In the genomic region with DNA sequence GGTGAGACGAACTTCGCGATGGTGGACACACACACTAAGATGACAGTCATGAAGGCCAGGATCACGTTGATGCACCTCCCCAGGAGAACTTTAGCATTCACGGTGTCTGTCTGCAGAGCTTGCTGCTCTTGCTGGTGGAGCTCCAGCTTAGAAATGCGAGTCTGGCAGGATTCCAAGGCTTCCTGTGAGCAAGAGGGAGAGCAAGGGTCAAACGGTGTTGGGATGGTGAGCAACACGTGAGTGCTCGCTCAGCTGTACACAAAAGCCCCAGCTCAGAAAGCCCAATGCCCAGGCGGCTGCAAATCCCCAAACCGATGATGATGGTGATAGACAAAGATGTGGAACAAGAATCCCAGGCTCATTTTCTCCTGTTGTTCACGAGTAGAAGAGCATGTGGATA, we compare ENCODE assay signal across 1 cellular context.
TF ChIP-seq lines count a peak whose summit lies in the region.

No MANE protein-coding gene starts in this region.

TF ChIP-seq in HepG2, 621 proteins besides CTCF, POLR2A, EP300 and RAD21 (continued from another document and continues in another):
- TF ChIP-seq, protein P1, sequence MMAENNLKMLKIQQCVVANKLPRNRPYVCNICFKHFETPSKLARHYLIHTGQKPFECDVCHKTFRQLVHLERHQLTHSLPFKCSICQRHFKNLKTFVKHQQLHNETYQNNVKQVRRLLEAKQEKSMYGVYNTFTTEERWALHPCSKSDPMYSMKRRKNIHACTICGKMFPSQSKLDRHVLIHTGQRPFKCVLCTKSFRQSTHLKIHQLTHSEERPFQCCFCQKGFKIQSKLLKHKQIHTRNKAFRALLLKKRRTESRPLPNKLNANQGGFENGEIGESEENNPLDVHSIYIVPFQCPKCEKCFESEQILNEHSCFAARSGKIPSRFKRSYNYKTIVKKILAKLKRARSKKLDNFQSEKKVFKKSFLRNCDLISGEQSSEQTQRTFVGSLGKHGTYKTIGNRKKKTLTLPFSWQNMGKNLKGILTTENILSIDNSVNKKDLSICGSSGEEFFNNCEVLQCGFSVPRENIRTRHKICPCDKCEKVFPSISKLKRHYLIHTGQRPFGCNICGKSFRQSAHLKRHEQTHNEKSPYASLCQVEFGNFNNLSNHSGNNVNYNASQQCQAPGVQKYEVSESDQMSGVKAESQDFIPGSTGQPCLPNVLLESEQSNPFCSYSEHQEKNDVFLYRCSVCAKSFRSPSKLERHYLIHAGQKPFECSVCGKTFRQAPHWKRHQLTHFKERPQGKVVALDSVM (CRISPR knock-in tag; IDR thresholded peaks at IDR 0.05), result no peak
- TF ChIP-seq GTF3A (CRISPR knock-in tag; conservative IDR thresholded peaks at IDR 0.05), result no peak
- no peak for TF ChIP-seq TP53 (CRISPR knock-in tag; conservative IDR thresholded peaks at IDR 0.05)
- TF ChIP-seq, protein P2, sequence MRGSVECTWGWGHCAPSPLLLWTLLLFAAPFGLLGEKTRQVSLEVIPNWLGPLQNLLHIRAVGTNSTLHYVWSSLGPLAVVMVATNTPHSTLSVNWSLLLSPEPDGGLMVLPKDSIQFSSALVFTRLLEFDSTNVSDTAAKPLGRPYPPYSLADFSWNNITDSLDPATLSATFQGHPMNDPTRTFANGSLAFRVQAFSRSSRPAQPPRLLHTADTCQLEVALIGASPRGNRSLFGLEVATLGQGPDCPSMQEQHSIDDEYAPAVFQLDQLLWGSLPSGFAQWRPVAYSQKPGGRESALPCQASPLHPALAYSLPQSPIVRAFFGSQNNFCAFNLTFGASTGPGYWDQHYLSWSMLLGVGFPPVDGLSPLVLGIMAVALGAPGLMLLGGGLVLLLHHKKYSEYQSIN (CRISPR knock-in tag; IDR thresholded peaks at IDR 0.05; ENCODE audit: borderline replicate concordance), result no peak
- TF ChIP-seq, protein P3, sequence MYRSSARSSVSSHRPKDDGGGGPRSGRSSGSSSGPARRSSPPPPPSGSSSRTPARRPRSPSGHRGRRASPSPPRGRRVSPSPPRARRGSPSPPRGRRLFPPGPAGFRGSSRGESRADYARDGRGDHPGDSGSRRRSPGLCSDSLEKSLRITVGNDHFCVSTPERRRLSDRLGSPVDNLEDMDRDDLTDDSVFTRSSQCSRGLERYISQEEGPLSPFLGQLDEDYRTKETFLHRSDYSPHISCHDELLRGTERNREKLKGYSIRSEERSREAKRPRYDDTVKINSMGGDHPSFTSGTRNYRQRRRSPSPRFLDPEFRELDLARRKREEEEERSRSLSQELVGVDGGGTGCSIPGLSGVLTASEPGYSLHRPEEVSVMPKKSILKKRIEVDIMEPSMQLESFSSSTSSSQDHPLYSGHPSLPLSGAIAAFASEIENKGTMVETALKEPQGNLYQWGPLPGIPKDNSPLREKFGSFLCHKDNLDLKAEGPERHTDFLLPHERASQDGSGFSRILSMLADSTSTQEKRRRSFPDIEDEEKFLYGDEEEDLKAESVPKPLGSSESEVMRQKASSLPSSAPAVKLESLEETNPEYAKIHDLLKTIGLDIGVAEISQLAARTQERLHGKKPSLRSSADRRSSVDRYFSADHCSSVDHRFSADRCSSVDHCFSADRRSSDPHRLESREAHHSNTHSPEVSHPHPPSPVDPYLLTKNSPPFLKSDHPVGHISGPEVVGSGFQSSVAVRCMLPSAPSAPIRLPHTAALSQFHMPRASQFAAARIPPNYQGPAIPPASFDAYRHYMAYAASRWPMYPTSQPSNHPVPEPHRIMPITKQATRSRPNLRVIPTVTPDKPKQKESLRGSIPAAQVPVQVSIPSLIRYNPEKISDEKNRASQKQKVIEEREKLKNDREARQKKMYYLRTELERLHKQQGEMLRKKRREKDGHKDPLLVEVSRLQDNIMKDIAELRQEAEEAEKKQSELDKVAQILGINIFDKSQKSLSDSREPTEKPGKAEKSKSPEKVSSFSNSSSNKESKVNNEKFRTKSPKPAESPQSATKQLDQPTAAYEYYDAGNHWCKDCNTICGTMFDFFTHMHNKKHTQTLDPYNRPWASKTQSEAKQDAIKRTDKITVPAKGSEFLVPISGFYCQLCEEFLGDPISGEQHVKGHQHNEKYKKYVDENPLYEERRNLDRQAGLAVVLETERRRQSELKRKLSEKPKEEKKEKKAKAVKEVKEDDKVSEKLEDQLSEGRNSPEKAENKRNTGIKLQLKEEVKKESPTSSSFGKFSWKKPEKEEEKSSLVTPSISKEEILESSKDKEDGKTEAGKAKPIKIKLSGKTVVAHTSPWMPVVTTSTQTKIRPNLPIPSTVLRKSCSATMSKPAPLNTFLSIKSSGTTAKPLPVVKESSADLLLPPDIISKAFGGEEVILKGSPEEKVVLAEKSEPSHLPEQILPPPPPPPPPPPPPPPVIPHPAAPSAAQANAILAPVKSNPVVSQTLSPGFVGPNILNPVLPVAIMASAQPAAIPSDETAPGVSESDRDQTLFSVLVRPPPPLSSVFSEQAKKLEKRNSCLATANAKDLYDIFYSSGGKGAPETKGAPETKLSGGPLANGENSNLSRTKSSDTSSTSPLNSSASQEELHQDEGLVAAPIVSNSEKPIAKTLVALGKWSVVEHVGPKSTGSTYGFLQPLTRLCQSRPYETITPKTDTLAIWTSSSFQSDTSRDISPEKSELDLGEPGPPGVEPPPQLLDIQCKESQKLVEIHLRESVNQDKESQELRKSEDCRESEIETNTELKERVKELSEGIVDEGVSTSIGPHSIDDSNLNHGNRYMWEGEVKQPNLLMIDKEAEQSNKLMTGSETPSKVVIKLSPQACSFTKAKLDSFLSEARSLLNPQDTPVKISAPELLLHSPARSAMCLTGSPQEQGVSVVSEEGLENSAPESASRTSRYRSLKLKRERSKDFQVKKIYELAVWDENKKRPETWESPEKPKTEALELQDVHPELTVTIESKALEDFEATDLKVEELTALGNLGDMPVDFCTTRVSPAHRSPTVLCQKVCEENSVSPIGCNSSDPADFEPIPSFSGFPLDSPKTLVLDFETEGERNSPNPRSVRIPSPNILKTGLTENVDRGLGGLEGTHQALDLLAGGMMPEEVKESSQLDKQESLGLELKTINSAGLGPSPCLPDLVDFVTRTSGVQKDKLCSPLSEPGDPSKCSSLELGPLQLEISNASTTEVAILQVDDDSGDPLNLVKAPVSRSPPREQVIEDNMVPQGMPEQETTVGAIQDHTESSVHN (CRISPR knock-in tag; IDR thresholded peaks at IDR 0.05), result no peak
- TF ChIP-seq U2AF1 (optimal IDR thresholded peaks at IDR 0.05; ENCODE audit: low read depth, low read length), result no peak
- TF ChIP-seq ZBTB1 (CRISPR knock-in tag; IDR thresholded peaks at IDR 0.05; ENCODE audit: borderline replicate concordance), result no peak
- TF ChIP-seq, protein P4, sequence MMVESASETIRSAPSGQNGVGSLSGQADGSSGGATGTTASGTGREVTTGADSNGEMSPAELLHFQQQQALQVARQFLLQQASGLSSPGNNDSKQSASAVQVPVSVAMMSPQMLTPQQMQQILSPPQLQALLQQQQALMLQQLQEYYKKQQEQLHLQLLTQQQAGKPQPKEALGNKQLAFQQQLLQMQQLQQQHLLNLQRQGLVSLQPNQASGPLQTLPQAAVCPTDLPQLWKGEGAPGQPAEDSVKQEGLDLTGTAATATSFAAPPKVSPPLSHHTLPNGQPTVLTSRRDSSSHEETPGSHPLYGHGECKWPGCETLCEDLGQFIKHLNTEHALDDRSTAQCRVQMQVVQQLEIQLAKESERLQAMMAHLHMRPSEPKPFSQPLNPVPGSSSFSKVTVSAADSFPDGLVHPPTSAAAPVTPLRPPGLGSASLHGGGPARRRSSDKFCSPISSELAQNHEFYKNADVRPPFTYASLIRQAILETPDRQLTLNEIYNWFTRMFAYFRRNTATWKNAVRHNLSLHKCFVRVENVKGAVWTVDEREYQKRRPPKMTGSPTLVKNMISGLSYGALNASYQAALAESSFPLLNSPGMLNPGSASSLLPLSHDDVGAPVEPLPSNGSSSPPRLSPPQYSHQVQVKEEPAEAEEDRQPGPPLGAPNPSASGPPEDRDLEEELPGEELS (CRISPR knock-in tag; IDR thresholded peaks at IDR 0.05), result peak; percentile 81
- no peak for TF ChIP-seq MAFF (IDR thresholded peaks at IDR 0.05; ENCODE audit: low read depth, low read length)
- TF ChIP-seq HCFC1 (IDR thresholded peaks at IDR 0.05; ENCODE audit: low read depth, low read length), result no peak
- TF ChIP-seq TOPORS (CRISPR knock-in tag; IDR thresholded peaks at IDR 0.05), result no peak
- peak; percentile 66 for TF ChIP-seq ISL2 (CRISPR knock-in tag; IDR thresholded peaks at IDR 0.05)
- TF ChIP-seq, protein P5, sequence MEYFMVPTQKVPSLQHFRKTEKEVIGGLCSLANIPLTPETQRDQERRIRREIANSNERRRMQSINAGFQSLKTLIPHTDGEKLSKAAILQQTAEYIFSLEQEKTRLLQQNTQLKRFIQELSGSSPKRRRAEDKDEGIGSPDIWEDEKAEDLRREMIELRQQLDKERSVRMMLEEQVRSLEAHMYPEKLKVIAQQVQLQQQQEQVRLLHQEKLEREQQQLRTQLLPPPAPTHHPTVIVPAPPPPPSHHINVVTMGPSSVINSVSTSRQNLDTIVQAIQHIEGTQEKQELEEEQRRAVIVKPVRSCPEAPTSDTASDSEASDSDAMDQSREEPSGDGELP (IDR thresholded peaks at IDR 0.05; ENCODE audit: borderline replicate concordance, low read depth), result peak; percentile 89; the same call in 1 of the 2 replicates
- TF ChIP-seq ZNF552 (CRISPR knock-in tag; IDR thresholded peaks at IDR 0.05; ENCODE audit: borderline replicate concordance), result no peak
- TF ChIP-seq PAX8 (CRISPR knock-in tag; IDR thresholded peaks at IDR 0.05; ENCODE audit: borderline replicate concordance), result no peak
- no peak for TF ChIP-seq ZNF615 (CRISPR knock-in tag; IDR thresholded peaks at IDR 0.05; ENCODE audit: borderline replicate concordance)
- TF ChIP-seq ZFP1 (CRISPR knock-in tag; IDR thresholded peaks at IDR 0.05), result no peak
- TF ChIP-seq, protein P6, sequence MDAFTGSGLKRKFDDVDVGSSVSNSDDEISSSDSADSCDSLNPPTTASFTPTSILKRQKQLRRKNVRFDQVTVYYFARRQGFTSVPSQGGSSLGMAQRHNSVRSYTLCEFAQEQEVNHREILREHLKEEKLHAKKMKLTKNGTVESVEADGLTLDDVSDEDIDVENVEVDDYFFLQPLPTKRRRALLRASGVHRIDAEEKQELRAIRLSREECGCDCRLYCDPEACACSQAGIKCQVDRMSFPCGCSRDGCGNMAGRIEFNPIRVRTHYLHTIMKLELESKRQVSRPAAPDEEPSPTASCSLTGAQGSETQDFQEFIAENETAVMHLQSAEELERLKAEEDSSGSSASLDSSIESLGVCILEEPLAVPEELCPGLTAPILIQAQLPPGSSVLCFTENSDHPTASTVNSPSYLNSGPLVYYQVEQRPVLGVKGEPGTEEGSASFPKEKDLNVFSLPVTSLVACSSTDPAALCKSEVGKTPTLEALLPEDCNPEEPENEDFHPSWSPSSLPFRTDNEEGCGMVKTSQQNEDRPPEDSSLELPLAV (CRISPR knock-in tag; conservative IDR thresholded peaks at IDR 0.05; ENCODE audit: low read depth), result no peak
- TF ChIP-seq, protein P7, sequence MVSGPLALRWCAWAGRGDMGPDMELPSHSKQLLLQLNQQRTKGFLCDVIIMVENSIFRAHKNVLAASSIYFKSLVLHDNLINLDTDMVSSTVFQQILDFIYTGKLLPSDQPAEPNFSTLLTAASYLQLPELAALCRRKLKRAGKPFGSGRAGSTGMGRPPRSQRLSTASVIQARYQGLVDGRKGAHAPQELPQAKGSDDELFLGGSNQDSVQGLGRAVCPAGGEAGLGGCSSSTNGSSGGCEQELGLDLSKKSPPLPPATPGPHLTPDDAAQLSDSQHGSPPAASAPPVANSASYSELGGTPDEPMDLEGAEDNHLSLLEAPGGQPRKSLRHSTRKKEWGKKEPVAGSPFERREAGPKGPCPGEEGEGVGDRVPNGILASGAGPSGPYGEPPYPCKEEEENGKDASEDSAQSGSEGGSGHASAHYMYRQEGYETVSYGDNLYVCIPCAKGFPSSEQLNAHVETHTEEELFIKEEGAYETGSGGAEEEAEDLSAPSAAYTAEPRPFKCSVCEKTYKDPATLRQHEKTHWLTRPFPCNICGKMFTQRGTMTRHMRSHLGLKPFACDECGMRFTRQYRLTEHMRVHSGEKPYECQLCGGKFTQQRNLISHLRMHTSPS (CRISPR knock-in tag; IDR thresholded peaks at IDR 0.05; ENCODE audit: low read depth), result no peak
- TF ChIP-seq, protein P8, sequence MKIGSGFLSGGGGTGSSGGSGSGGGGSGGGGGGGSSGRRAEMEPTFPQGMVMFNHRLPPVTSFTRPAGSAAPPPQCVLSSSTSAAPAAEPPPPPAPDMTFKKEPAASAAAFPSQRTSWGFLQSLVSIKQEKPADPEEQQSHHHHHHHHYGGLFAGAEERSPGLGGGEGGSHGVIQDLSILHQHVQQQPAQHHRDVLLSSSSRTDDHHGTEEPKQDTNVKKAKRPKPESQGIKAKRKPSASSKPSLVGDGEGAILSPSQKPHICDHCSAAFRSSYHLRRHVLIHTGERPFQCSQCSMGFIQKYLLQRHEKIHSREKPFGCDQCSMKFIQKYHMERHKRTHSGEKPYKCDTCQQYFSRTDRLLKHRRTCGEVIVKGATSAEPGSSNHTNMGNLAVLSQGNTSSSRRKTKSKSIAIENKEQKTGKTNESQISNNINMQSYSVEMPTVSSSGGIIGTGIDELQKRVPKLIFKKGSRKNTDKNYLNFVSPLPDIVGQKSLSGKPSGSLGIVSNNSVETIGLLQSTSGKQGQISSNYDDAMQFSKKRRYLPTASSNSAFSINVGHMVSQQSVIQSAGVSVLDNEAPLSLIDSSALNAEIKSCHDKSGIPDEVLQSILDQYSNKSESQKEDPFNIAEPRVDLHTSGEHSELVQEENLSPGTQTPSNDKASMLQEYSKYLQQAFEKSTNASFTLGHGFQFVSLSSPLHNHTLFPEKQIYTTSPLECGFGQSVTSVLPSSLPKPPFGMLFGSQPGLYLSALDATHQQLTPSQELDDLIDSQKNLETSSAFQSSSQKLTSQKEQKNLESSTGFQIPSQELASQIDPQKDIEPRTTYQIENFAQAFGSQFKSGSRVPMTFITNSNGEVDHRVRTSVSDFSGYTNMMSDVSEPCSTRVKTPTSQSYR (CRISPR knock-in tag; IDR thresholded peaks at IDR 0.05; ENCODE audit: borderline replicate concordance), result no peak
- no peak for TF ChIP-seq ZNF468 (CRISPR knock-in tag; IDR thresholded peaks at IDR 0.05)
- no peak for TF ChIP-seq AHR (CRISPR knock-in tag; IDR thresholded peaks at IDR 0.05)
- no peak for TF ChIP-seq SRF (IDR thresholded peaks at IDR 0.05; ENCODE audit: low read depth, low read length)
- TF ChIP-seq ATAD3A (CRISPR knock-in tag; IDR thresholded peaks at IDR 0.05), result no peak
- TF ChIP-seq, protein P9, sequence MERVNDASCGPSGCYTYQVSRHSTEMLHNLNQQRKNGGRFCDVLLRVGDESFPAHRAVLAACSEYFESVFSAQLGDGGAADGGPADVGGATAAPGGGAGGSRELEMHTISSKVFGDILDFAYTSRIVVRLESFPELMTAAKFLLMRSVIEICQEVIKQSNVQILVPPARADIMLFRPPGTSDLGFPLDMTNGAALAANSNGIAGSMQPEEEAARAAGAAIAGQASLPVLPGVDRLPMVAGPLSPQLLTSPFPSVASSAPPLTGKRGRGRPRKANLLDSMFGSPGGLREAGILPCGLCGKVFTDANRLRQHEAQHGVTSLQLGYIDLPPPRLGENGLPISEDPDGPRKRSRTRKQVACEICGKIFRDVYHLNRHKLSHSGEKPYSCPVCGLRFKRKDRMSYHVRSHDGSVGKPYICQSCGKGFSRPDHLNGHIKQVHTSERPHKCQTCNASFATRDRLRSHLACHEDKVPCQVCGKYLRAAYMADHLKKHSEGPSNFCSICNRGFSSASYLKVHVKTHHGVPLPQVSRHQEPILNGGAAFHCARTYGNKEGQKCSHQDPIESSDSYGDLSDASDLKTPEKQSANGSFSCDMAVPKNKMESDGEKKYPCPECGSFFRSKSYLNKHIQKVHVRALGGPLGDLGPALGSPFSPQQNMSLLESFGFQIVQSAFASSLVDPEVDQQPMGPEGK (CRISPR knock-in tag; IDR thresholded peaks at IDR 0.05), result peak; percentile 13; the same call in 1 of the 2 replicates
- peak; percentile 79 for TF ChIP-seq RXRB (CRISPR knock-in tag; IDR thresholded peaks at IDR 0.05; ENCODE audit: borderline replicate concordance)
- no peak for TF ChIP-seq DPF2 (CRISPR knock-in tag; IDR thresholded peaks at IDR 0.05; ENCODE audit: borderline replicate concordance, low read depth)
